Comparison of ENCODE assay signal across 31 cellular contexts in the genomic region with DNA sequence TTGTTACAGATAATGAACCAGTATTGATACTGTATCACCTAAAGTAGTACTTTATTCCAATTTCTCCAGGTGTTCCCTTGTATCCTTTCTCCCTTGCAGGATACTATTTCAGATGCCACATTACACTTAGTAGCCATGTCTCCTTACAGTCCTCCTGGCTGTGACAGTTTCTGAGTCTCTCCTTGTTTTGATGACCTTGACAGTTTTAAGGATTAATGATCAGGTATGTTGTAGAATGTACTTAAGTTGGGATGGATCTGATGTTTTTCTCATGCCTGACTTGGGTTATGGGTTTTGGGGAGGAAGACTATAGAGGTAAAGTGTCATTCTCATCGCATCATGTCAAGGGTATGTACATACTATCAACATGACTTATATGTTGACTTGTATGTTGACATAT.
"Had no signal": no experiment of that assay in that cellular context is flagged by ENCODE, and none has a peak within 500 bp of the region (broad histone marks: within the 10 kb centered on the region; RNA-seq: fewer than 3 reads in every experiment).

No MANE protein-coding gene starts in this region.

- H3K9me3 ChIP-seq: ovary, psoas muscle, suprapubic skin, testis, transverse colon, upper lobe of right lung, uterus had no signal

- H3K4me1 Mint-ChIP-seq: natural killer cell had no signal

- H3K27me3 ChIP-seq: neural progenitor cell, ovary, testis, tibial artery, transverse colon, upper lobe of right lung, uterus had no signal

- H3K4me1 ChIP-seq: neural progenitor cell, parathyroid adenoma, psoas muscle, suprapubic skin, testis, transverse colon, upper lobe of right lung, uterus had no signal

- H3K9me3 Mint-ChIP-seq: natural killer cell; stimulated activated naive CD8-positive, alpha-beta T cell treated with anti-CD3 and anti-CD28 coated beads, Interleukin-15, amount 100 ng/mL, for 72 hours had no signal

- H3K9ac ChIP-seq: neural progenitor cell, parathyroid adenoma had no signal

- H3K27ac Mint-ChIP-seq: natural killer cell; nephron; neural progenitor cell; progenitor cell of endocrine pancreas; stimulated activated memory B cell treated with anti-CD40 and anti-IgM and Interleukin-4, amounts not matched to agents 10 μg/mL and 1 μg/mL and 100 μg/mL, for 72 hours; stimulated activated naive CD8-positive, alpha-beta T cell treated with anti-CD3 and anti-CD28 coated beads, Interleukin-15, amount 100 ng/mL, for 72 hours; type B pancreatic cell had no signal

- H3K36me3 ChIP-seq: neural progenitor cell, ovary, spleen, suprapubic skin, tibial artery, transverse colon, upper lobe of right lung, uterus had no signal

- H3K4me2 ChIP-seq: neural progenitor cell, smooth muscle cell had no signal

- H2AFZ ChIP-seq: neural progenitor cell, parathyroid adenoma had no signal

- H3K4me3 ChIP-seq: neural progenitor cell, ovary, psoas muscle, skin epidermis, smooth muscle cell, spleen, suprapubic skin, testis, tibial artery, transverse colon, upper lobe of right lung, uterus had no signal

- H3K36me3 Mint-ChIP-seq: natural killer cell, neural progenitor cell had no signal

- ATAC-seq: natural killer cell; psoas muscle; right cardiac atrium; sciatic nerve; stimulated activated memory B cell treated with anti-CD40 and anti-IgM and Interleukin-4, amounts not matched to agents 10 μg/mL and 1 μg/mL and 100 μg/mL, for 72 hours; stimulated activated naive CD8-positive, alpha-beta T cell treated with anti-CD3 and anti-CD28 coated beads, Interleukin-15, amount 100 ng/mL, for 72 hours; stimulated activated naive CD8-positive, alpha-beta T cell treated with anti-CD3 and anti-CD28 coated beads, Interleukin-15, Interleukin-2, amounts not matched to agents 100 U/mL and 50 U/mL, for 24 hours had no signal

- H3K79me2 ChIP-seq: parathyroid adenoma had no signal

- H3K4me3 Mint-ChIP-seq: natural killer cell; nephron; neural progenitor cell; stimulated activated memory B cell treated with anti-CD40 and anti-IgM and Interleukin-4, amounts not matched to agents 10 μg/mL and 1 μg/mL and 100 μg/mL, for 72 hours; stimulated activated naive CD8-positive, alpha-beta T cell treated with anti-CD3 and anti-CD28 coated beads, Interleukin-15, amount 100 ng/mL, for 72 hours; type B pancreatic cell had no signal

- DNase-seq: natural killer cell; occipital lobe; ovary; posterior cingulate gyrus; psoas muscle; spleen; stimulated activated CD4-positive, alpha-beta T cell treated with anti-CD3 and anti-CD28 coated beads, Interleukin-12 subunit alpha, Interleukin-12 subunit beta, amount 100 ng/mL, for 4 hours; stimulated activated CD4-positive, alpha-beta T cell treated with anti-CD3 and anti-CD28 coated beads, Interleukin-1b, Interleukin-23, amount 100 ng/mL, for 48 hours; stimulated activated CD4-positive, alpha-beta T cell treated with anti-CD3 and anti-CD28 coated beads, Interleukin-4, amount 100 ng/mL, for 1 hour; stimulated activated CD4-positive, alpha-beta T cell treated with anti-CD3 and anti-CD28 coated beads, Interleukin-4, amount 100 ng/mL, for 4 hours; stimulated activated CD8-positive, alpha-beta memory T cell treated with anti-CD3 and anti-CD28 coated beads, Interleukin-4, amount 100 ng/mL, for 48 hours; stimulated activated naive CD4-positive, alpha-beta T cell; stimulated activated naive CD8-positive, alpha-beta T cell treated with anti-CD3 and anti-CD28 coated beads, Interleukin-15, amount 100 ng/mL, for 72 hours; stimulated activated naive CD8-positive, alpha-beta T cell treated with anti-CD3 and anti-CD28 coated beads, Interleukin-15, Interleukin-2, amounts not matched to agents 100 U/mL and 50 U/mL, for 24 hours; substantia nigra; testis; transverse colon; upper lobe of right lung; uterus had no signal

- H3K27ac ChIP-seq: neural progenitor cell, parathyroid adenoma, psoas muscle, skin epidermis, spleen, suprapubic skin, tibial artery, transverse colon, upper lobe of right lung had no signal
